13 cellular contexts compared by ENCODE assay signal in genomic region chr1:229139320-229139719, GRCh38.
A peak's percentile ranks its signal among the peaks of the same experiment; 100 is the strongest.
DNase-seq lines count a peak whose midpoint lies in the region; ATAC-seq and TF ChIP-seq lines count a peak whose summit lies in the region.
"Had no signal": no experiment of that assay in that cellular context is flagged by ENCODE, and none has a peak within 500 bp of the region (broad histone marks: within the 10 kb centered on the region; RNA-seq: fewer than 3 reads in every experiment).

No MANE protein-coding gene starts in this region.

- TF ChIP-seq CTCF in SU-DHL-6 (IDR thresholded peaks at IDR 0.05; ENCODE audit: insufficient read depth, low read length, poor library complexity, severe bottlenecking): no peak
- TF ChIP-seq CTCF in psoas muscle (IDR thresholded peaks at IDR 0.05): no peak
- no peak for TF ChIP-seq CTCF in ascending aorta (IDR thresholded peaks at IDR 0.05)

- no peak overlapping the region for H3K27ac ChIP-seq in SU-DHL-6 (ENCODE audit: low read depth, low read length)
- no peak overlapping the region for H3K27ac ChIP-seq in psoas muscle
- H3K27ac ChIP-seq in ascending aorta: no peak overlapping the region
- H3K27ac ChIP-seq: 22Rv1, suprapubic skin had no signal

- no peak overlapping the region for H3K4me3 Mint-ChIP-seq in immature natural killer cell
- H3K4me3 Mint-ChIP-seq: HFFc6, mesothelial cell of epicardium had no signal

- no peaks in the 10 kb centered on the region for H3K27me3 ChIP-seq in SU-DHL-6 (ENCODE audit: low read length)
- H3K27me3 ChIP-seq in psoas muscle (ENCODE audit: insufficient read depth in 3 of 3, low read length in 2 of 3): no peaks in the 10 kb centered on the region
- H3K27me3 ChIP-seq in ascending aorta: no peaks in the 10 kb centered on the region
- H3K27me3 ChIP-seq: suprapubic skin had no signal

- peak overlapping the region; percentile 8 for H3K4me2 ChIP-seq in SU-DHL-6 (ENCODE audit: low read depth, low read length, poor library complexity, severe bottlenecking)

- no peaks in the 10 kb centered on the region for H3F3A ChIP-seq in SU-DHL-6 (ENCODE audit: insufficient read depth)

- H3K4me1 Mint-ChIP-seq in immature natural killer cell: no peaks in the 10 kb centered on the region

- H3K79me2 ChIP-seq in SU-DHL-6 (ENCODE audit: insufficient read depth, low read length): no peaks in the 10 kb centered on the region

- no peaks in the 10 kb centered on the region for H3K9me2 ChIP-seq in SU-DHL-6 (replicated peaks; ENCODE audit: insufficient read depth, low read length)

- no peak overlapping the region for H3K9ac ChIP-seq in SU-DHL-6 (ENCODE audit: low read length)

- ATAC-seq in GM21786 (IDR thresholded peaks at IDR 0.05; ENCODE audit: unreplicated experiment): peak; percentile 62
- no peak for ATAC-seq in psoas muscle
- ATAC-seq: K562 had no signal

- DNase-seq in DMS53 (lab: John Stamatoyannopoulos, UW) (peak; percentile 45), DMS53 treated with DMSO at 0.1 percent for 48 hours (lab: John Stamatoyannopoulos, UW; ENCODE audit: unreplicated experiment) (no peak), psoas muscle (no peak), immature natural killer cell (no peak), ascending aorta (ENCODE audit: low spot score in 2 of 2) (no peak)
- peak; percentile 17 to 26 for DNase-seq in stimulated activated CD4-positive, alpha-beta T cell treated with anti-CD3 and anti-CD28 coated beads, Interleukin-2, amount 100 ng/mL, for 24 hours
- DNase-seq: HFFc6 had no signal

- no peaks in the 10 kb centered on the region for H3K36me3 ChIP-seq in SU-DHL-6 (ENCODE audit: low read length)
- H3K36me3 ChIP-seq in psoas muscle (ENCODE audit: insufficient read depth in 1 of 2, low read depth in 1 of 2): no peaks in the 10 kb centered on the region
- no peaks in the 10 kb centered on the region for H3K36me3 ChIP-seq in ascending aorta
- H3K36me3 ChIP-seq: suprapubic skin had no signal

- H3K4me3 ChIP-seq in SU-DHL-6 (ENCODE audit: insufficient read depth, low read length, poor library complexity, severe bottlenecking) (no peak overlapping the region), psoas muscle (no peak overlapping the region), ascending aorta (no peak overlapping the region)
- H3K4me3 ChIP-seq: K562, suprapubic skin had no signal

- H3K4me1 ChIP-seq in psoas muscle: no peaks in the 10 kb centered on the region
- no peaks in the 10 kb centered on the region for H3K4me1 ChIP-seq in ascending aorta

- WGBS in psoas muscle, 3 donors: 58 to 73% (median 66%) methylated on average over 8 of the region's 8 CpGs

- intact Hi-C loops in psoas muscle (cut with DNase I) (no loop called here), ascending aorta (cut with DNase I) (no loop called here)

- H3K27me3 Mint-ChIP-seq in immature natural killer cell (ENCODE audit: low read depth in 3 of 3): peaks cover 2 to 11% (median 2%) of the 10 kb centered on the region in 3 donors

- peaks cover 0 to 12% (median 4%) of the 10 kb centered on the region in 6 donors for H3K9me3 Mint-ChIP-seq in immature natural killer cell

- no peak overlapping the region for H2AFZ ChIP-seq in SU-DHL-6 (ENCODE audit: low read depth, low read length, severe bottlenecking)

- H3K27ac Mint-ChIP-seq in immature natural killer cell: no peak overlapping the region
- H3K27ac Mint-ChIP-seq: HFFc6, mesothelial cell of epicardium had no signal

- H3K9me3 ChIP-seq in SU-DHL-6 (ENCODE audit: insufficient read depth, low read length) (no peaks in the 10 kb centered on the region), psoas muscle (no peaks in the 10 kb centered on the region), ascending aorta (no peaks in the 10 kb centered on the region)
- H3K9me3 ChIP-seq: suprapubic skin had no signal

- no peaks in the 10 kb centered on the region for H4K20me1 ChIP-seq in SU-DHL-6 (ENCODE audit: low read depth, low read length)

- H3K36me3 Mint-ChIP-seq in immature natural killer cell: peaks cover 0 to 1% (median under 1%) of the 10 kb centered on the region in 3 donors

Comparison
In these comparisons a context has a peak if more than half of its experiments do, and no peak if none do; other contexts are left out.
1. DNase-seq: peak in DMS53 (single experiment) and stimulated activated CD4-positive, alpha-beta T cell treated with anti-CD3 and anti-CD28 coated beads, Interleukin-2, amount 100 ng/mL, for 24 hours (2 of 2); none in DMS53 treated with DMSO at 0.1 percent for 48 hours (single experiment), psoas muscle (0 of 2), immature natural killer cell (0 of 3) and ascending aorta (0 of 2).